18 cellular contexts compared by ENCODE assay signal in genomic region chr4:162557516-162558106, GRCh38.
DNase-seq lines count a peak whose midpoint lies in the region; ATAC-seq and TF ChIP-seq lines count a peak whose summit lies in the region.
"Had no signal": no experiment of that assay in that cellular context is flagged by ENCODE, and none has a peak within 500 bp of the region (broad histone marks: within the 10 kb centered on the region; RNA-seq: fewer than 3 reads in every experiment).

No MANE protein-coding gene starts in this region.

- H3K27ac Mint-ChIP-seq in nephron = peak overlapping the region; percentile 81 to 94 (median 82)

- peak; percentile 75 for ATAC-seq in GM18907 (IDR thresholded peaks at IDR 0.05; ENCODE audit: unreplicated experiment)
- ATAC-seq in HG02678 (IDR thresholded peaks at IDR 0.05; ENCODE audit: unreplicated experiment) = peak; percentile 65
- peak; percentile 85 for ATAC-seq in HG03097 (IDR thresholded peaks at IDR 0.05; ENCODE audit: low FRiP score, unreplicated experiment)
- ATAC-seq in GM19395 (IDR thresholded peaks at IDR 0.05; ENCODE audit: unreplicated experiment) = no peak
- ATAC-seq in HG02884 (IDR thresholded peaks at IDR 0.05; ENCODE audit: unreplicated experiment) = no peak
- ATAC-seq in sciatic nerve = no peak
- ATAC-seq: A549 had no signal

- no peak for DNase-seq in sciatic nerve (ENCODE audit: low spot score)
- no peak for DNase-seq in activated naive CD4-positive, alpha-beta T cell treated with anti-CD3 and anti-CD28 coated beads, Interleukin-2, amount 50 U/mL, for 16 hours
- DNase-seq: C1 segment of cervical spinal cord, DMS 273 treated with DMSO at 0.1 percent for 48 hours, GF-D8, IMR-90, Karpas-422, MG63, NCI-H1092, NCI-H226, NCI-H524 treated with DMSO at 0.1 percent for 48 hours had no signal

- H3K4me3 Mint-ChIP-seq in nephron = peak overlapping the region in 1 of 3 experiments; percentile 48

- intact Hi-C loops in sciatic nerve (cut with DNase I) = no loop called here

- no peaks in the 10 kb centered on the region for H3K4me1 Mint-ChIP-seq in nephron

- TF ChIP-seq CTCF in nephron (IDR thresholded peaks at IDR 0.05; ENCODE audit: unreplicated experiment in 3 of 3) = no peak

- peaks cover 10% of the 10 kb centered on the region for H3K36me3 Mint-ChIP-seq in nephron (ENCODE audit: low read depth)

- no peaks in the 10 kb centered on the region for H3K9me3 Mint-ChIP-seq in nephron

- no peaks in the 10 kb centered on the region for H3K27me3 Mint-ChIP-seq in nephron (ENCODE audit: low read depth)

Comparison
In these comparisons a context has a peak if more than half of its experiments do, and no peak if none do; other contexts are left out.
1. ATAC-seq: peak in GM18907 (single experiment), HG02678 (single experiment) and HG03097 (single experiment); none in GM19395 (single experiment), HG02884 (single experiment) and sciatic nerve (single experiment).